ENCODE assay signal across 1 cellular context in genomic region chr2:191806396-191806795, GRCh38.
TF ChIP-seq lines count a peak whose summit lies in the region.

No MANE protein-coding gene starts in this region.

TF ChIP-seq in HCT116, 20 proteins besides CTCF, POLR2A, EP300 and RAD21 (continued from another document):
- TF ChIP-seq MAX (IDR thresholded peaks at IDR 0.05) = no peak
- no peak for TF ChIP-seq SP1 (IDR thresholded peaks at IDR 0.05; ENCODE audit: low read depth)
- no peak for TF ChIP-seq SIN3A (IDR thresholded peaks at IDR 0.05; ENCODE audit: low read depth)
- TF ChIP-seq JUND (IDR thresholded peaks at IDR 0.05) = no peak
- TF ChIP-seq ZFX (IDR thresholded peaks at IDR 0.05) = no peak
- no peak for TF ChIP-seq ZNF274 (IDR thresholded peaks at IDR 0.05; ENCODE audit: low read depth, low read length)
- TF ChIP-seq ZBTB33 (IDR thresholded peaks at IDR 0.05; ENCODE audit: extremely low read depth, insufficient replicate concordance, low read length) = no peak
- TF ChIP-seq YY1 (IDR thresholded peaks at IDR 0.05; ENCODE audit: extremely low read depth, insufficient replicate concordance, low read depth, low read length) = no peak
- no peak for TF ChIP-seq ATF3 (IDR thresholded peaks at IDR 0.05)
